In the genomic region with DNA sequence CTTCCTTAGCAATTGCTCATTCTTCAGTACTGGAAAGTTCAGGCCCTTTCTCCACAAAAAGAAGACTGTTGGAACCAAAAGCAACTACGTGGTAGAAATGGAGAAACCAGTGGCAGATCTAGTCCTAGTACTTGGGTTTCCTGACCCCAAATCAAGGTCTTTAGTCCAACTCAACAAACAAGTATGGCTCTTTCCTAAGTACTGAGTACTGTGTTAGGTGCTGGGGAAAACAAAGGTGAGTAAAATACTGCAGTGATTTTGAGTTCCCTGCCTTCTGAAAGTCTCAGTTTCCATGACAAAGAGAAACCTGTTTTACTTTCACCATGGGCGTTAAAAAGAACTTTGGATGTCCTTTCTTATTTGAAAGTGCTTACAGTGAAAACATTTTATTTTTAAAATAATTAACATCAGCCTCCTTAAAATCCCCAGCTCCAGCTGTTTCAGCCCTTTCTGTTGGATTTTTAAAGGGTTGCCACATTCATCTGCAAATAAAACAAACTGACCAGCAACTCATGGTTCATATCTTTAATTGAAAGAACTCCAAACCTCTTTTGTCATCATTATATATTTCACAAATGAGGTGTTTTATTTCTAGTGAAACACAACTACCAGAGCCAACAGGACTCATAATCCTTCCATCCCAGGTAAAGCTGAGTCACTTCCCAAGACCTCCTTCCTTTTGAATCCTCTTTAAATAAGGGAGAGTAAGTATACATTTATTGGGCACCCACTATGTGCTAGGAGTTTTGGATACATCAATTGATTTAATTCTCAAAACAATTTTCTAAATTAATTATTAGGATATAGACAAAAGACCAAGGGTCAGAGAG, we compare ENCODE assay signal across 18 cellular contexts. TPM values are rescaled to one million over a fixed set of nuclear protein-coding genes. Genes with fewer than 3 reads are reported as not detected.
DNase-seq lines count a peak whose midpoint lies in the region; ATAC-seq and TF ChIP-seq lines count a peak whose summit lies in the region.
"Had no signal": no experiment of that assay in that cellular context is flagged by ENCODE, and none has a peak within 500 bp of the region (broad histone marks: within the 10 kb centered on the region; RNA-seq: fewer than 3 reads in every experiment).

No MANE protein-coding gene starts in this region.

- no peak for ATAC-seq in heart left ventricle
- no peak for ATAC-seq in left cardiac atrium
- no peak for ATAC-seq in GM19324 (IDR thresholded peaks at IDR 0.05; ENCODE audit: low FRiP score, unreplicated experiment)

- H3K4me1 ChIP-seq in heart left ventricle (peaks cover 17 to 98% (median 82%) of the 10 kb centered on the region in 12 donors), esophagus (ENCODE audit: control insufficient read depth in 2 of 2, insufficient read depth in 2 of 2, low read length in 1 of 2) (peaks cover 2 to 9% of the 10 kb centered on the region in 2 donors), trophoblast cell (ENCODE audit: control insufficient read depth in 1 of 2, insufficient read depth in 2 of 2, low read length in 2 of 2) (peaks cover 5 to 15% of the 10 kb centered on the region in 2 experiments)

- H3K79me1 ChIP-seq in trophoblast cell (ENCODE audit: low read length): no peaks in the 10 kb centered on the region

- H3K36me3 ChIP-seq in heart left ventricle (peaks cover 0 to 5% (median 0%) of the 10 kb centered on the region in 9 donors), esophagus (ENCODE audit: control insufficient read depth in 2 of 2, insufficient read depth in 2 of 2, low read length in 1 of 2) (no peaks in the 10 kb centered on the region), trophoblast cell (ENCODE audit: control insufficient read depth in 1 of 2, insufficient read depth in 2 of 2, low read length in 2 of 2) (peaks cover 9 to 16% of the 10 kb centered on the region in 2 experiments)

- no peak for TF ChIP-seq POLR2A in heart left ventricle (IDR thresholded peaks at IDR 0.05)

- H3K27me3 ChIP-seq in heart left ventricle (no peaks in the 10 kb centered on the region), esophagus (ENCODE audit: control insufficient read depth in 1 of 2, insufficient read depth in 2 of 2, low read length in 2 of 2) (no peaks in the 10 kb centered on the region), trophoblast cell (ENCODE audit: insufficient read depth, low read length) (no peaks in the 10 kb centered on the region)

- peak overlapping the region in 10 of 12 donors; percentile 14 to 83 (median 53) for H3K27ac ChIP-seq in heart left ventricle
- H3K27ac ChIP-seq in esophagus (ENCODE audit: low read depth in 2 of 2, low read length in 1 of 2): peak overlapping the region; percentile 13 to 21
- no peak overlapping the region for H3K27ac ChIP-seq in trophoblast cell (ENCODE audit: low read depth, low read length)
- H3K27ac ChIP-seq: 22Rv1, GM23248 had no signal

- H2AK5ac ChIP-seq in trophoblast cell (ENCODE audit: low read length): no peak overlapping the region

- H4K12ac ChIP-seq in trophoblast cell (ENCODE audit: low read depth, low read length): no peak overlapping the region

- no peak overlapping the region for H2BK120ac ChIP-seq in trophoblast cell (ENCODE audit: insufficient read depth, low read length, poor library complexity)

- H2BK12ac ChIP-seq in trophoblast cell (ENCODE audit: low read length): no peak overlapping the region

- no peak overlapping the region for H2AFZ ChIP-seq in trophoblast cell (ENCODE audit: insufficient read depth, low read length, poor library complexity)
- H2AFZ ChIP-seq: GM23248 had no signal

- H3K79me2 ChIP-seq in trophoblast cell (ENCODE audit: control insufficient read depth, insufficient read depth, low read length, poor library complexity): peaks cover 28% of the 10 kb centered on the region

- DNase-seq in heart left ventricle: no peak
- no peak for DNase-seq in left cardiac atrium
- no peak for DNase-seq in trophoblast cell
- DNase-seq in effector CD4-positive, alpha-beta T cell: no peak
- no peak for DNase-seq in midbrain (lab: John Stamatoyannopoulos, UW)
- DNase-seq: CD4-positive, CD25-positive, alpha-beta regulatory T cell; EL; GM23248; IMR-90; Karpas-422; MM.1S; NCI-H1092 treated with DMSO at 0.1 percent for 48 hours; NCI-H2081 treated with DMSO at 0.1 percent for 48 hours; SIG-M5 had no signal

- H4K8ac ChIP-seq in trophoblast cell (ENCODE audit: low read depth, low read length): no peak overlapping the region

- 77 to 86% (median 82%) methylated on average over 2 of the region's 2 CpGs for WGBS in heart left ventricle, 4 donors
- WGBS in esophagus, 2 donors: 71 to 75% methylated on average over 2 of the region's 2 CpGs
- WGBS in trophoblast cell (ENCODE audit: extremely low coverage, insufficient coverage, insufficient read length): no CpG with 5 or more reads among the region's 2 CpGs

- H3K4me3 ChIP-seq in heart left ventricle (no peak overlapping the region), esophagus (ENCODE audit: low read depth in 1 of 2, low read length in 2 of 2) (no peak overlapping the region), trophoblast cell (ENCODE audit: low read depth, low read length) (no peak overlapping the region)
- H3K4me3 ChIP-seq: GM23248 had no signal

- peak overlapping the region; percentile 24 for H3K4ac ChIP-seq in trophoblast cell (ENCODE audit: low read depth, low read length)

- H3K18ac ChIP-seq in trophoblast cell (ENCODE audit: low read length): no peak overlapping the region

- H3K9ac ChIP-seq in trophoblast cell (ENCODE audit: low read length): no peak overlapping the region
- H3K9ac ChIP-seq: GM23248 had no signal

- no peak overlapping the region for H4K91ac ChIP-seq in trophoblast cell (ENCODE audit: low read depth, low read length)

- no peak overlapping the region for H2BK5ac ChIP-seq in trophoblast cell (ENCODE audit: low read depth, low read length, poor library complexity)

- no peak for TF ChIP-seq CTCF in heart left ventricle (IDR thresholded peaks at IDR 0.05)

- H3K14ac ChIP-seq in trophoblast cell (ENCODE audit: low read length): no peak overlapping the region

- H3K9me3 ChIP-seq in heart left ventricle (no peaks in the 10 kb centered on the region), esophagus (ENCODE audit: control insufficient read depth in 2 of 2, insufficient read depth in 1 of 2, low read depth in 1 of 2, low read length in 1 of 2) (no peaks in the 10 kb centered on the region), trophoblast cell (ENCODE audit: insufficient read depth, low read depth, low read length) (no peaks in the 10 kb centered on the region)

- no peak overlapping the region for H3K4me2 ChIP-seq in trophoblast cell (ENCODE audit: low read length)

- no peak overlapping the region for H3K23ac ChIP-seq in trophoblast cell (ENCODE audit: low read length)

- intact Hi-C loops in heart left ventricle (cut with DNase I): no loop called here
- intact Hi-C loops in left cardiac atrium (cut with DNase I): no loop called here

TF ChIP-seq in PFSK-1, 5 proteins besides CTCF, POLR2A, EP300 and RAD21:
- no peak for TF ChIP-seq REST (IDR thresholded peaks at IDR 0.05; ENCODE audit: insufficient read depth in 1 of 2, low read depth in 2 of 2, low read length in 2 of 2)
- peak; percentile 22; the same call in 1 of the 2 replicates for TF ChIP-seq POLR2AphosphoS5 (IDR thresholded peaks at IDR 0.05; ENCODE audit: low read depth, low read length)
- no peak for TF ChIP-seq TAF1 (IDR thresholded peaks at IDR 0.05; ENCODE audit: borderline replicate concordance, insufficient read depth, low read length)
TF ChIP-seq in PFSK-1: peak in this region for 1.

RNA-seq across cellular contexts. Expression of gene PLPP3, which starts 35.4 kb away (rescaled TPM):
- total RNA-seq in heart left ventricle (100 to 1,000 TPM in 4 of 9 donors, 10 to 100 TPM in 5; 75.8 to 221 (median 97.8) TPM), left cardiac atrium (100 to 1,000 TPM in 1 of 2 donors, 10 to 100 TPM in 1; 85.1 to 115 TPM)
- polyA plus RNA-seq in heart left ventricle (10 to 100 TPM; 17.1 to 89.6 TPM), esophagus (10 to 100 TPM in 1 of 2 donors, 1 to 10 TPM in 1; 2.7 to 12.4 TPM)
- polyA plus RNA-seq in PFSK-1 (2012; ENCODE audit: insufficient read length, low read depth): 33.2 TPM
- 289 and 308 TPM in 2 replicates for polyA plus RNA-seq in trophoblast cell (2013)
- total RNA-seq: CD4-positive, CD25-positive, alpha-beta regulatory T cell had no signal
